Comparison of ENCODE assay signal across 21 cellular contexts in genomic region chr18:7366597-7366996, GRCh38.
DNase-seq lines count a peak whose midpoint lies in the region; ATAC-seq and TF ChIP-seq lines count a peak whose summit lies in the region.
"Had no signal": no experiment of that assay in that cellular context is flagged by ENCODE, and none has a peak within 500 bp of the region (broad histone marks: within the 10 kb centered on the region; RNA-seq: fewer than 3 reads in every experiment).

No MANE protein-coding gene starts in this region.

- TF ChIP-seq EP300 in transverse colon (IDR thresholded peaks at IDR 0.05; ENCODE audit: low read depth) (no peak), esophagus muscularis mucosa (IDR thresholded peaks at IDR 0.05) (no peak)

- 14 to 68% methylated on average over 1 to 7 of the region's 7 CpGs for WGBS in transverse colon (ENCODE audit: low coverage in 1 of 2), 2 donors
- 77% methylated on average over 7 of the region's 7 CpGs for WGBS in esophagus muscularis mucosa

- peak; percentile 49 for DNase-seq in DMS53 (lab: John Stamatoyannopoulos, UW)
- no peak for DNase-seq in DMS53 treated with DMSO at 0.1 percent for 48 hours (lab: John Stamatoyannopoulos, UW; ENCODE audit: unreplicated experiment)
- DNase-seq in NCI-H2171 (lab: John Stamatoyannopoulos, UW) = peak; percentile 8
- DNase-seq in SW480 (ENCODE audit: low spot score) = peak; percentile 17
- no peak for DNase-seq in gastrocnemius medialis
- no peak for DNase-seq in transverse colon
- DNase-seq in activated naive CD8-positive, alpha-beta T cell treated with anti-CD3 and anti-CD28 coated beads, Interleukin-2, amount 50 U/mL, for 24 hours = no peak
- no peak for DNase-seq in esophagus muscularis mucosa (ENCODE audit: extremely low spot score)
- DNase-seq: Caco-2; CD4-positive, CD25-positive, alpha-beta regulatory T cell; DMS79; NCI-H1092; NCI-H146; NCI-H2081; NCI-H345; Peyer's patch; Right ventricle myocardium superior; SK-N-SH had no signal

- TF ChIP-seq POLR2A in gastrocnemius medialis (IDR thresholded peaks at IDR 0.05) (no peak), transverse colon (IDR thresholded peaks at IDR 0.05) (no peak), esophagus muscularis mucosa (IDR thresholded peaks at IDR 0.05; ENCODE audit: low read depth) (no peak)

- H3K27ac Mint-ChIP-seq in activated naive CD8-positive, alpha-beta T cell treated with anti-CD3 and anti-CD28 coated beads, Interleukin-2, amount 50 U/mL, for 24 hours = no peak overlapping the region
- H3K27ac Mint-ChIP-seq: B cell; CD4-positive, CD25-positive, alpha-beta regulatory T cell had no signal

- H3K9me3 Mint-ChIP-seq in activated naive CD8-positive, alpha-beta T cell treated with anti-CD3 and anti-CD28 coated beads, Interleukin-2, amount 50 U/mL, for 24 hours = peaks cover 4% of the 10 kb centered on the region

- peaks cover 5% of the 10 kb centered on the region for H3K4me1 Mint-ChIP-seq in activated naive CD8-positive, alpha-beta T cell treated with anti-CD3 and anti-CD28 coated beads, Interleukin-2, amount 50 U/mL, for 24 hours
- H3K4me1 Mint-ChIP-seq: B cell had no signal

- H3K36me3 ChIP-seq in gastrocnemius medialis = no peaks in the 10 kb centered on the region
- H3K36me3 ChIP-seq in transverse colon = no peaks in the 10 kb centered on the region
- H3K36me3 ChIP-seq in esophagus muscularis mucosa = no peaks in the 10 kb centered on the region
- H3K36me3 ChIP-seq: Peyer's patch had no signal

- intact Hi-C loops in gastrocnemius medialis (cut with DNase I; ENCODE audit: low total_unique reads) = no loop called here
- intact Hi-C loops in transverse colon (cut with DNase I; ENCODE audit: low total_unique reads) = no loop called here
- intact Hi-C loops in esophagus muscularis mucosa (cut with DNase I) = no loop called here

- TF ChIP-seq CTCF in gastrocnemius medialis (IDR thresholded peaks at IDR 0.05 in 4 of 5, conservative IDR thresholded peaks at IDR 0.05 in 1 of 5) (no peak), transverse colon (IDR thresholded peaks at IDR 0.05) (no peak), esophagus muscularis mucosa (IDR thresholded peaks at IDR 0.05) (no peak)

- no peak for ATAC-seq in gastrocnemius medialis
- ATAC-seq in activated naive CD8-positive, alpha-beta T cell treated with anti-CD3 and anti-CD28 coated beads, Interleukin-2, amount 50 U/mL, for 24 hours = no peak

- no peak overlapping the region for H3K4me3 Mint-ChIP-seq in activated naive CD8-positive, alpha-beta T cell treated with anti-CD3 and anti-CD28 coated beads, Interleukin-2, amount 50 U/mL, for 24 hours
- H3K4me3 Mint-ChIP-seq: B cell; CD4-positive, CD25-positive, alpha-beta regulatory T cell had no signal

- no peaks in the 10 kb centered on the region for H3K27me3 Mint-ChIP-seq in activated naive CD8-positive, alpha-beta T cell treated with anti-CD3 and anti-CD28 coated beads, Interleukin-2, amount 50 U/mL, for 24 hours
- H3K27me3 Mint-ChIP-seq: B cell; CD4-positive, CD25-positive, alpha-beta regulatory T cell had no signal

- in situ Hi-C loops in gastrocnemius medialis (cut with MboI; ENCODE audit: low sequenced_read_pairs in 4 of 4) = no loop called here
- in situ Hi-C loops in transverse colon (cut with MboI; ENCODE audit: low pct_ligation_motif_present in 1 of 4, low pct_unique_long_range_greater_than_20kb in 1 of 4, low sequenced_read_pairs in 3 of 4) = no loop called here

- H3K27ac ChIP-seq in gastrocnemius medialis (peak overlapping the region in 3 of 4 donors; percentile 36 to 48 (median 46)), transverse colon (no peak overlapping the region), esophagus muscularis mucosa (replicated peaks in 1 of 4) (no peak overlapping the region)
- H3K27ac ChIP-seq: 22Rv1, KMS-11, Peyer's patch had no signal

- no peak overlapping the region for H3K4me3 ChIP-seq in gastrocnemius medialis
- H3K4me3 ChIP-seq in transverse colon = no peak overlapping the region
- H3K4me3 ChIP-seq in esophagus muscularis mucosa = no peak overlapping the region

- H3K36me3 Mint-ChIP-seq in activated naive CD8-positive, alpha-beta T cell treated with anti-CD3 and anti-CD28 coated beads, Interleukin-2, amount 50 U/mL, for 24 hours (ENCODE audit: low read depth) = no peaks in the 10 kb centered on the region
- H3K36me3 Mint-ChIP-seq: CD4-positive, CD25-positive, alpha-beta regulatory T cell had no signal

- no peaks in the 10 kb centered on the region for H3K27me3 ChIP-seq in gastrocnemius medialis
- no peaks in the 10 kb centered on the region for H3K27me3 ChIP-seq in transverse colon
- H3K27me3 ChIP-seq in esophagus muscularis mucosa = no peaks in the 10 kb centered on the region
- H3K27me3 ChIP-seq: Peyer's patch had no signal

- H3K4me1 ChIP-seq in gastrocnemius medialis (peaks cover 0 to 4% of the 10 kb centered on the region in 2 donors), transverse colon (peaks cover 0 to 13% (median 2%) of the 10 kb centered on the region in 4 donors), esophagus muscularis mucosa (peaks cover 20 to 31% (median 27%) of the 10 kb centered on the region in 4 donors)

- H3K9me3 ChIP-seq in gastrocnemius medialis = no peaks in the 10 kb centered on the region
- no peaks in the 10 kb centered on the region for H3K9me3 ChIP-seq in transverse colon
- H3K9me3 ChIP-seq in esophagus muscularis mucosa = no peaks in the 10 kb centered on the region
- H3K9me3 ChIP-seq: Caco-2, Peyer's patch, SK-N-SH had no signal

Comparison
In these comparisons a context has a peak if more than half of its experiments do, and no peak if none do; other contexts are left out.
1. DNase-seq: peak in DMS53 (single experiment), NCI-H2171 (single experiment) and SW480 (single experiment); none in DMS53 treated with DMSO at 0.1 percent for 48 hours (single experiment), gastrocnemius medialis (0 of 2), transverse colon (single experiment), activated naive CD8-positive, alpha-beta T cell treated with anti-CD3 and anti-CD28 coated beads, Interleukin-2, amount 50 U/mL, for 24 hours (single experiment) and esophagus muscularis mucosa (single experiment).
2. H3K27ac ChIP-seq: peak in gastrocnemius medialis (3 of 4); none in transverse colon (0 of 4) and esophagus muscularis mucosa (0 of 4).